ENCODE assay signal across 22 cellular contexts in genomic region chr16:89550421-89550988, GRCh38. TPM values are rescaled to one million over a fixed set of nuclear protein-coding genes. Genes with fewer than 3 reads are reported as not detected.
DNase-seq lines count a peak whose midpoint lies in the region; ATAC-seq and TF ChIP-seq lines count a peak whose summit lies in the region.
"Had no signal": no experiment of that assay in that cellular context is flagged by ENCODE, and none has a peak within 500 bp of the region (broad histone marks: within the 10 kb centered on the region; RNA-seq: fewer than 3 reads in every experiment).

No MANE protein-coding gene starts in this region.

- H3K27me3 ChIP-seq in right cardiac atrium (ENCODE audit: control insufficient read depth, insufficient read depth): no peaks in the 10 kb centered on the region
- H3K27me3 ChIP-seq: SJSA1 had no signal

- 89% methylated on average over 22 of the region's 22 CpGs for WGBS in right cardiac atrium

- DNase-seq in activated T-cell treated with anti-CD3 and anti-CD28 coated beads, Interleukin-2, amount 50 U/mL, for 24 hours: no peak
- DNase-seq in activated T-cell treated with anti-CD3 and anti-CD28 coated beads, Interleukin-2, amount 50 U/mL, for 48 hours: no peak
- DNase-seq in RKO (ENCODE audit: low spot score) (peak; percentile 18), T-helper 1 cell (no peak), GM13977 (ENCODE audit: low spot score) (no peak), right cardiac atrium (no peak)
- DNase-seq: 8988T, AML-193, C1 segment of cervical spinal cord, DMS53, GF-D8, NCI-H1105, NCI-H146, NCI-H2029, NCI-H226, NCI-H524, NCI-H82 had no signal

- peak overlapping the region; percentile 78 for H3K27ac Mint-ChIP-seq in activated T-cell treated with anti-CD3 and anti-CD28 coated beads, Interleukin-2, amount 50 U/mL, for 24 hours

- no peak overlapping the region for H3K4me3 Mint-ChIP-seq in activated T-cell treated with anti-CD3 and anti-CD28 coated beads, Interleukin-2, amount 50 U/mL, for 24 hours

- intact Hi-C loops in right cardiac atrium (cut with DNase I): no loop called here

- no peak for TF ChIP-seq CTCF in GM13977 (IDR thresholded peaks at IDR 0.05; ENCODE audit: extremely low read depth, insufficient read depth, missing control alignments)

- H3K27ac ChIP-seq in right cardiac atrium (ENCODE audit: low read length): no peak overlapping the region
- H3K27ac ChIP-seq: HL-60, KMS-11, SJSA1 had no signal

- peak; percentile 9 for ATAC-seq in esophagus mucosa
- ATAC-seq in right cardiac atrium: no peak
- ATAC-seq: Panc1 had no signal

- H3K27me3 Mint-ChIP-seq in activated T-cell treated with anti-CD3 and anti-CD28 coated beads, Interleukin-2, amount 50 U/mL, for 24 hours: no peaks in the 10 kb centered on the region

- H3K4me1 Mint-ChIP-seq in activated T-cell treated with anti-CD3 and anti-CD28 coated beads, Interleukin-2, amount 50 U/mL, for 24 hours (ENCODE audit: low read depth): peaks cover 19% of the 10 kb centered on the region

- H3K4me1 ChIP-seq in right cardiac atrium (ENCODE audit: control insufficient read depth, insufficient read depth, low read length): no peaks in the 10 kb centered on the region
- H3K4me1 ChIP-seq: SJSA1 had no signal

- no peak overlapping the region for H3K4me3 ChIP-seq in right cardiac atrium (ENCODE audit: low read length)
- H3K4me3 ChIP-seq: SJSA1 had no signal

- peaks cover 87% of the 10 kb centered on the region for H3K36me3 Mint-ChIP-seq in activated T-cell treated with anti-CD3 and anti-CD28 coated beads, Interleukin-2, amount 50 U/mL, for 24 hours (ENCODE audit: low read depth)

- H3K9me3 ChIP-seq in right cardiac atrium (ENCODE audit: control insufficient read depth, low read length): no peaks in the 10 kb centered on the region
- H3K9me3 ChIP-seq: SJSA1 had no signal

- in situ Hi-C loops in GM13977 (cut with MboI; ENCODE audit: low pct_unique_long_range_greater_than_20kb, low sequenced_read_pairs, unreplicated experiment): no loop called here

- no peaks in the 10 kb centered on the region for H3K9me3 Mint-ChIP-seq in activated T-cell treated with anti-CD3 and anti-CD28 coated beads, Interleukin-2, amount 50 U/mL, for 24 hours

RNA-seq across cellular contexts. Expression of gene RPL13, which starts 10.0 kb away (rescaled TPM):
- total RNA-seq in esophagus mucosa (2,146 TPM), right cardiac atrium (1,000 to 10,000 TPM; 1,148 to 1,505 (median 1,262) TPM)
- 3,185 TPM for polyA plus RNA-seq in right cardiac atrium

RNA-seq across cellular contexts. Expression of gene CPNE7, which starts 25.1 kb away (rescaled TPM):
- total RNA-seq in esophagus mucosa (1.0 TPM), right cardiac atrium (not detected)
- not detected for polyA plus RNA-seq in right cardiac atrium

RNA-seq across cellular contexts. Expression of gene SPG7, which starts 42.3 kb away (rescaled TPM):
- total RNA-seq in esophagus mucosa (48.0 TPM), right cardiac atrium (100 to 1,000 TPM in 1 of 4 donors, 10 to 100 TPM in 3; 81.9 to 101 (median 88.6) TPM)
- polyA plus RNA-seq in right cardiac atrium: 96.7 TPM
